Comparison of ENCODE assay signal across 2 cellular contexts in genomic region chr7:156101355-156101754, GRCh38.
TF ChIP-seq lines count a peak whose summit lies in the region.

No MANE protein-coding gene starts in this region.

TF ChIP-seq in GM12891, 5 proteins besides CTCF, POLR2A, EP300 and RAD21 (continued from another document):
- no peak for TF ChIP-seq PAX5 (IDR thresholded peaks at IDR 0.05; ENCODE audit: insufficient read depth, low read length, severe bottlenecking)

TF ChIP-seq in SK-N-SH treated with all-trans-retinoic acid at 6 μM for 48 hours, 23 proteins besides CTCF, POLR2A, EP300 and RAD21 (continued from another document):
- TF ChIP-seq, protein P1, sequence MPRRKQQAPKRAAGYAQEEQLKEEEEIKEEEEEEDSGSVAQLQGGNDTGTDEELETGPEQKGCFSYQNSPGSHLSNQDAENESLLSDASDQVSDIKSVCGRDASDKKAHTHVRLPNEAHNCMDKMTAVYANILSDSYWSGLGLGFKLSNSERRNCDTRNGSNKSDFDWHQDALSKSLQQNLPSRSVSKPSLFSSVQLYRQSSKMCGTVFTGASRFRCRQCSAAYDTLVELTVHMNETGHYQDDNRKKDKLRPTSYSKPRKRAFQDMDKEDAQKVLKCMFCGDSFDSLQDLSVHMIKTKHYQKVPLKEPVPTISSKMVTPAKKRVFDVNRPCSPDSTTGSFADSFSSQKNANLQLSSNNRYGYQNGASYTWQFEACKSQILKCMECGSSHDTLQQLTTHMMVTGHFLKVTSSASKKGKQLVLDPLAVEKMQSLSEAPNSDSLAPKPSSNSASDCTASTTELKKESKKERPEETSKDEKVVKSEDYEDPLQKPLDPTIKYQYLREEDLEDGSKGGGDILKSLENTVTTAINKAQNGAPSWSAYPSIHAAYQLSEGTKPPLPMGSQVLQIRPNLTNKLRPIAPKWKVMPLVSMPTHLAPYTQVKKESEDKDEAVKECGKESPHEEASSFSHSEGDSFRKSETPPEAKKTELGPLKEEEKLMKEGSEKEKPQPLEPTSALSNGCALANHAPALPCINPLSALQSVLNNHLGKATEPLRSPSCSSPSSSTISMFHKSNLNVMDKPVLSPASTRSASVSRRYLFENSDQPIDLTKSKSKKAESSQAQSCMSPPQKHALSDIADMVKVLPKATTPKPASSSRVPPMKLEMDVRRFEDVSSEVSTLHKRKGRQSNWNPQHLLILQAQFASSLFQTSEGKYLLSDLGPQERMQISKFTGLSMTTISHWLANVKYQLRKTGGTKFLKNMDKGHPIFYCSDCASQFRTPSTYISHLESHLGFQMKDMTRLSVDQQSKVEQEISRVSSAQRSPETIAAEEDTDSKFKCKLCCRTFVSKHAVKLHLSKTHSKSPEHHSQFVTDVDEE (CRISPR knock-in tag; IDR thresholded peaks at IDR 0.05): no peak
- TF ChIP-seq ARNTL (CRISPR knock-in tag; IDR thresholded peaks at IDR 0.05; ENCODE audit: borderline replicate concordance, low read depth): no peak
- TF ChIP-seq GLIS3 (CRISPR knock-in tag; IDR thresholded peaks at IDR 0.05): no peak
- TF ChIP-seq CSRNP3 (CRISPR knock-in tag; IDR thresholded peaks at IDR 0.05): no peak
- no peak for TF ChIP-seq CREB5 (CRISPR knock-in tag; IDR thresholded peaks at IDR 0.05; ENCODE audit: low read depth)
- no peak for TF ChIP-seq ISL1 (CRISPR knock-in tag; IDR thresholded peaks at IDR 0.05)
- no peak for TF ChIP-seq ESRRG (CRISPR knock-in tag; IDR thresholded peaks at IDR 0.05)
- no peak for TF ChIP-seq PPARA (CRISPR knock-in tag; IDR thresholded peaks at IDR 0.05; ENCODE audit: borderline replicate concordance)
- TF ChIP-seq ZNF565 (CRISPR knock-in tag; conservative IDR thresholded peaks at IDR 0.05; ENCODE audit: low read depth): no peak
- no peak for TF ChIP-seq OSR1 (CRISPR knock-in tag; IDR thresholded peaks at IDR 0.05)
- no peak for TF ChIP-seq ZFP3 (CRISPR knock-in tag; IDR thresholded peaks at IDR 0.05)
- no peak for TF ChIP-seq ZFP30 (CRISPR knock-in tag; IDR thresholded peaks at IDR 0.05)
- TF ChIP-seq BACH2 (CRISPR knock-in tag; IDR thresholded peaks at IDR 0.05; ENCODE audit: borderline replicate concordance): no peak
- TF ChIP-seq TCF4 (CRISPR knock-in tag; IDR thresholded peaks at IDR 0.05; ENCODE audit: borderline replicate concordance): no peak
